ENCODE assay signal across 8 cellular contexts in the genomic region with DNA sequence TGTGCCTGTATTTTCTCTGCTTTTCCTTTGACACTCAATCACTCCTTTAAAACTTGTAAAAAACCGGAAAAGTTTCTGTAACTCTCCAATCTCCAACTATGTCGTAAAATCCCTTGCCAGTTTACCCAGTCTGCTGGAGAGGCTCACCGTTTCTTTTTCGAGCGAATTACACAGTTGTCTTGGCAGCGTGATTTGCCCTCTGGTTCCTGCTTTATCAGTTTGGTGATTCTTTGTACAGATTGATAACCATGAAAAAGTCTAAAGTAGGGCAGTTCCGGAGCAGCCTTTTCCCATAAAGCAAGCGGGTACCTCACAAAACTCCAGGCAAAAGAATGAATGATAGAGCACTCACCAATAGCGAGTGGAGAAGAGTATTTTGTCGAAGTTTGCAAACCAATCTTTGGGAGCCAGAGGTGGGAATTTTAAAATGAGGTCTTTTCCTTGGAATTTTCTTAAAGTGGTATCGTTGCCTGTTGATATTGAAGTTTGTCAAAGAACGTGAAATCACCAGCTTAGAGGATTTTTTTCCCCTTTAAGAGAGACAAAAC. TPM values are rescaled to one million over a fixed set of nuclear protein-coding genes. Genes with fewer than 3 reads are reported as not detected.
DNase-seq lines count a peak whose midpoint lies in the region; ATAC-seq and TF ChIP-seq lines count a peak whose summit lies in the region.

A gene with protein sequence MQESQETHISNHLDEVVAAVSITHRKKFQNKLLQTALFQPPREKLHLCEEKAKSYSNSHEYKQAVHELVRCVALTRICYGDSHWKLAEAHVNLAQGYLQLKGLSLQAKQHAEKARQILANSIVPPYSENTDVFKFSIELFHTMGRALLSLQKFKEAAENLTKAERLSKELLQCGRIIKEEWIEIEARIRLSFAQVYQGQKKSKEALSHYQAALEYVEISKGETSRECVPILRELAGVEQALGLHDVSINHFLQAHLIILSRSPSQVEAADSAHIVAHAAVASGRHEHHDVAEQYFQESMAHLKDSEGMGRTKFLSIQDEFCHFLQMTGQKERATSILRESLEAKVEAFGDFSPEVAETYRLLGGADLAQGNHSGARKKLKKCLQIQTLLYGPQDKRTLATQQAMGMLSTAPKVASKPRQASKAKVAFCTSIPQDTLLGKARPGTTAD (minus strand): TSS at position 312 of the 548 bp plus-strand sequence. CDS start 20,869 bp downstream, outside the sequence.

- H3K9ac ChIP-seq in colonic mucosa (ENCODE audit: low read depth in 2 of 2, low read length in 2 of 2): peak within 1 kb of the TSS; percentile 54 to 99

- DNase-seq in G401 (ENCODE audit: low spot score) (peak; percentile 76), NCI-H460 (ENCODE audit: extremely low read depth, low read depth) (peak; percentile 82), colonic mucosa (peak; percentile 72), left kidney (ENCODE audit: low read depth, low spot score) (peak; percentile 88), stomach (no peak)

- H3K36me3 ChIP-seq in colonic mucosa (no peaks in the 10 kb centered on the region), stomach (peaks cover 0 to 6% (median 3%) of the 10 kb centered on the region in 4 donors)

- H3K27me3 ChIP-seq in colonic mucosa (no peaks in the 10 kb centered on the region), stomach (no peaks in the 10 kb centered on the region)

- TF ChIP-seq EP300 in stomach (IDR thresholded peaks at IDR 0.05): no peak

- intact Hi-C loops in colonic mucosa (cut with DNase I) (no loop called here), stomach (cut with DNase I; ENCODE audit: low total_unique reads) (no loop called here)

- H3K9me3 ChIP-seq in colonic mucosa: no peaks in the 10 kb centered on the region
- no peaks in the 10 kb centered on the region for H3K9me3 ChIP-seq in stomach

- in situ Hi-C loops in G401 (cut with HindIII; ENCODE audit: low sequenced_read_pairs): no loop called here

- TF ChIP-seq POLR2A in stomach (IDR thresholded peaks at IDR 0.05): peak in 1 of 4 donors; percentile 38

- H3K4me3 ChIP-seq in colonic mucosa (peak within 1 kb of the TSS; percentile 75), stomach (peak within 1 kb of the TSS; percentile 67 to 85 (median 80))

- no peak for TF ChIP-seq CTCF in colonic mucosa (IDR thresholded peaks at IDR 0.05)
- no peak for TF ChIP-seq CTCF in stomach (IDR thresholded peaks at IDR 0.05)

- ATAC-seq in HG03097 (IDR thresholded peaks at IDR 0.05; ENCODE audit: low FRiP score, unreplicated experiment) (no peak), HG02610 (IDR thresholded peaks at IDR 0.05; ENCODE audit: unreplicated experiment) (no peak), GM19467 (IDR thresholded peaks at IDR 0.05; ENCODE audit: unreplicated experiment) (no peak)

- H3K4me1 ChIP-seq in colonic mucosa (no peaks in the 10 kb centered on the region), stomach (peaks cover 23 to 64% (median 40%) of the 10 kb centered on the region in 4 donors)

- H3K27ac ChIP-seq in colonic mucosa (peak within 1 kb of the TSS; percentile 96), stomach (peak within 1 kb of the TSS; percentile 43 to 96 (median 92))

- WGBS in stomach, 5 donors: 3 to 9% (median 7%) methylated on average over 12 of the region's 12 CpGs

RNA-seq across cellular contexts. Expression of the gene that starts here (rescaled TPM):
- 22.6 and 31.5 TPM in 2 replicates for total RNA-seq in G401 (2014; rRNA removed; shearing (Covaris generic))
- total RNA-seq in NCI-H460 (2014; rRNA removed; shearing (Covaris generic)): 14.5 and 15.3 TPM in 2 replicates
- 11.9 and 19.5 TPM in 2 replicates for polyA plus RNA-seq in NCI-H460 (2014; cell fraction: nucleus; rRNA removed)
- total RNA-seq in colonic mucosa: 10 to 100 TPM; 14.1 to 19.3 TPM
- total RNA-seq in stomach: 10 to 100 TPM in 4 of 5 donors, 1 to 10 TPM in 1; 3.8 to 75.3 (median 25.0) TPM
- 10 to 100 TPM in 1 of 3 donors, 1 to 10 TPM in 2; 6.9 to 13.3 (median 7.7) TPM for polyA plus RNA-seq in stomach
